ENCODE assay signal across 28 cellular contexts in the genomic region with DNA sequence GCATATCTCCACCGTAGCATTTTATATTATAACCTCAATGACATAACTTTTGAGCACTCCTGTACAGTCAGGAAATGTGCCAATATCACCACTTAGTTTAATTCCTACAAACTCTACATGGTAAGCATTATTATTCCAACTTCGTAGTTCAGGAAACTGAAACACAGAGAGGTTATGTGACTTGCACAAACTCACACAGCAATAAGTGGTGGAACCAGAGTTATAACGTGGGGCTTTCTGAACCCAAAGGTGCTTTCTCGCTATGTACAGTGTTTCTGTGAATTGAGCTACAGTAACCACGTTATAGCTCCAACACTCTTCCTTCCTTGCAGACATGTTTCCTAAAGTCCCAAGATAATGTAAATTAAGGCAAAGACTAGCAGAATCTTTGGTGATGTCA.
"Had no signal": no experiment of that assay in that cellular context is flagged by ENCODE, and none has a peak within 500 bp of the region (broad histone marks: within the 10 kb centered on the region; RNA-seq: fewer than 3 reads in every experiment).

No MANE protein-coding gene starts in this region.

- H3K27me3 ChIP-seq: colonic mucosa, dorsolateral prefrontal cortex, esophagus squamous epithelium, foreskin keratinocyte, gastrocnemius medialis, gastroesophageal sphincter, heart left ventricle, heart right ventricle had no signal

- H3K4me3 ChIP-seq: colonic mucosa, coronary artery, dorsolateral prefrontal cortex, esophagus squamous epithelium, gastrocnemius medialis, gastroesophageal sphincter, heart left ventricle, heart right ventricle had no signal

- H3K9me3 ChIP-seq: colonic mucosa, esophagus squamous epithelium, gastrocnemius medialis, gastroesophageal sphincter had no signal

- H3K9me3 Mint-ChIP-seq: dendritic cell treated with granulocyte-macrophage colony-stimulating factor and Interleukin-4, amounts not matched to agents 40 ng/mL and 50 ng/mL, for 4 days; endodermal cell had no signal

- H3K4me1 Mint-ChIP-seq: endodermal cell had no signal

- FAIRE-seq: colon, endometrium, endothelial cell of umbilical vein, frontal cortex had no signal

- ATAC-seq: effector memory CD8-positive, alpha-beta T cell; esophagus mucosa; foreskin keratinocyte; gastrocnemius medialis; gastroesophageal sphincter; heart left ventricle; heart right ventricle had no signal

- DNase-seq: colonic mucosa; cortex of kidney; dermis blood vessel endothelial cell; dorsolateral prefrontal cortex; effector CD4-positive, alpha-beta T cell; effector CD8-positive, alpha-beta T cell; effector memory CD4-positive, alpha-beta T cell; effector memory CD8-positive, alpha-beta T cell; endodermal cell; erythroblast; esophagus squamous epithelium; foreskin fibroblast; foreskin keratinocyte; foreskin melanocyte; gastrocnemius medialis; glutamatergic neuron; head of caudate nucleus; heart left ventricle; heart right ventricle had no signal

- H3K27me3 Mint-ChIP-seq: dendritic cell treated with granulocyte-macrophage colony-stimulating factor and Interleukin-4, amounts not matched to agents 40 ng/mL and 50 ng/mL, for 4 days had no signal

- H3K36me3 ChIP-seq: colonic mucosa, esophagus squamous epithelium, gastrocnemius medialis, gastroesophageal sphincter, heart left ventricle, heart right ventricle had no signal

- H3K27ac ChIP-seq: colonic mucosa, coronary artery, epithelial cell of prostate, esophagus squamous epithelium, foreskin keratinocyte, gastrocnemius medialis, gastroesophageal sphincter, heart left ventricle, heart right ventricle had no signal

- H3K4me1 ChIP-seq: colonic mucosa, esophagus squamous epithelium, gastroesophageal sphincter had no signal

- H3K27ac Mint-ChIP-seq: dendritic cell treated with granulocyte-macrophage colony-stimulating factor and Interleukin-4, amounts not matched to agents 40 ng/mL and 50 ng/mL, for 4 days; effector memory CD8-positive, alpha-beta T cell; endodermal cell had no signal

- H3K4me3 Mint-ChIP-seq: dendritic cell treated with granulocyte-macrophage colony-stimulating factor and Interleukin-4, amounts not matched to agents 40 ng/mL and 50 ng/mL, for 4 days; effector memory CD8-positive, alpha-beta T cell; endodermal cell had no signal
